In the genomic region with DNA sequence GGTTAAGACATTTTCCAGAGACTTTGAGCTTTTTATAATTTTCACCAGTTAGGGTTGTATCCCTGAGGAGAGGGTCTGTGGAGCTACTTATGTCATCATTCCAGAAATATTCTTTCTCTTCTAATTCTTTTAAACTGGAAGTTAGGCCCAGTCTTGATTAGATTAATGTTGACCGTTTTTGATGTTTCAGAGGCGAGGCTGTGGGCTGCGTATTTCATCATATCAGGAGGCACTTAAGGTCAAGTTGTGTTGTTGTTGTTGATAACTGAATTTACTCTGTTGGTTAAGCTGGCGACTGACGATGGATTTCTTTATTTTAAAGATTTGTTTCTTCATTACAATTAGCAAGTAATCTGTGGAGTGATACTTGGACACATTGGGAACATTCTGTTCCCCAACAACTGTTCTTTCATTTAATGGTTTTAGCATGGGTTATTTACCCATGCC, we compare ENCODE assay signal across 17 cellular contexts. TPM values are rescaled to one million over a fixed set of nuclear protein-coding genes. Genes with fewer than 3 reads are reported as not detected.
DNase-seq lines count a peak whose midpoint lies in the region; ATAC-seq and TF ChIP-seq lines count a peak whose summit lies in the region.
"Had no signal": no experiment of that assay in that cellular context is flagged by ENCODE, and none has a peak within 500 bp of the region (broad histone marks: within the 10 kb centered on the region; RNA-seq: fewer than 3 reads in every experiment).

No MANE protein-coding gene starts in this region.

- H3K9ac ChIP-seq in SK-N-SH (no peak overlapping the region), mesenchymal stem cell (ENCODE audit: low read length) (peak overlapping the region; percentile 25)

- H3K27ac Mint-ChIP-seq in activated naive CD4-positive, alpha-beta T cell treated with anti-CD3 and anti-CD28 coated beads, Interleukin-2, amount 50 U/mL, for 72 hours: peak overlapping the region in 1 of 2 donors; percentile 47
- H3K27ac Mint-ChIP-seq: activated naive CD4-positive, alpha-beta T cell treated with anti-CD3 and anti-CD28 coated beads for 36 hours; T-cell had no signal

- H3K36me3 Mint-ChIP-seq in activated naive CD4-positive, alpha-beta T cell treated with anti-CD3 and anti-CD28 coated beads, Interleukin-2, amount 50 U/mL, for 72 hours: no peaks in the 10 kb centered on the region

- H3K4me3 ChIP-seq in SK-N-SH (ENCODE audit: low read depth in 2 of 2, low read length in 1 of 2) (no peak overlapping the region), coronary artery (peak overlapping the region; percentile 4), mesenchymal stem cell (ENCODE audit: insufficient read depth in 1 of 2, low read depth in 1 of 2, low read length in 2 of 2) (peak overlapping the region in 1 of 2 experiments; percentile 10), upper lobe of right lung (no peak overlapping the region)

- 89% methylated on average over 5 of the region's 5 CpGs for WGBS in SK-N-SH (ENCODE audit: low lambda C conversion rate)
- WGBS in mesenchymal stem cell: 97% methylated on average over 3 of the region's 5 CpGs

- H4K8ac ChIP-seq in mesenchymal stem cell (ENCODE audit: low read length): no peak overlapping the region

- TF ChIP-seq RAD21 in SK-N-SH (IDR thresholded peaks at IDR 0.05; ENCODE audit: low read length): no peak

- H3K36me3 ChIP-seq in SK-N-SH (replicated peaks in 1 of 2; ENCODE audit: control insufficient read depth in 1 of 2, insufficient read depth in 2 of 2, low read length in 1 of 2) (no peaks in the 10 kb centered on the region), mesenchymal stem cell (ENCODE audit: control insufficient read depth in 1 of 2, insufficient read depth in 2 of 2, low read depth in 1 of 2, low read length in 2 of 2) (no peaks in the 10 kb centered on the region), upper lobe of right lung (no peaks in the 10 kb centered on the region)

- no peak for DNase-seq in SK-N-SH
- DNase-seq in coronary artery (ENCODE audit: low spot score): no peak
- DNase-seq in mesenchymal stem cell: no peak
- DNase-seq in upper lobe of right lung: no peak
- DNase-seq in SHP77 treated with DMSO at 0.1 percent for 48 hours (lab: John Stamatoyannopoulos, UW): no peak
- no peak for DNase-seq in activated naive CD4-positive, alpha-beta T cell treated with anti-CD3 and anti-CD28 coated beads, Interleukin-2, amount 50 U/mL, for 72 hours (ENCODE audit: low spot score in 2 of 2)
- DNase-seq: activated CD4-positive, alpha-beta T cell treated with anti-CD3 and anti-CD28 coated beads, Interleukin-2, amount 50 U/mL, for 1 hour; activated naive CD4-positive, alpha-beta T cell treated with anti-CD3 and anti-CD28 coated beads for 36 hours; COR-L47; cortex of kidney; NCI-H1048; occipital lobe; stimulated activated CD4-positive, alpha-beta T cell treated with anti-CD3 and anti-CD28 coated beads, Interleukin-4, amount 100 ng/mL, for 4 hours; T-cell had no signal

- ATAC-seq in SK-N-SH treated with all-trans-retinoic acid at 6 μM for 48 hours (no peak), upper lobe of right lung (peak; percentile 27), HG02642 (IDR thresholded peaks at IDR 0.05; ENCODE audit: poor library complexity, unreplicated experiment) (no peak)
- no peak for ATAC-seq in activated naive CD4-positive, alpha-beta T cell treated with anti-CD3 and anti-CD28 coated beads, Interleukin-2, amount 50 U/mL, for 72 hours
- ATAC-seq: T-cell had no signal

- H3K4ac ChIP-seq in mesenchymal stem cell (ENCODE audit: low read depth in 1 of 2, low read length in 2 of 2): no peak overlapping the region

- POLR2A ChIA-PET in SK-N-SH (lab: Yijun Ruan, JAX): interaction anchor here (1.0 kb wide), 1 partner anchor 20 kb away, joined by 3 read pairs; a partner anchor contains a TSS

- no peak overlapping the region for H2AK5ac ChIP-seq in mesenchymal stem cell (ENCODE audit: low read length, severe bottlenecking)

- H2AFZ ChIP-seq in SK-N-SH (ENCODE audit: low read depth) (no peak overlapping the region), mesenchymal stem cell (ENCODE audit: low read depth, low read length) (no peak overlapping the region)

- no peak overlapping the region for H2BK120ac ChIP-seq in mesenchymal stem cell (ENCODE audit: low read depth, low read length)

- no peak overlapping the region for H2BK15ac ChIP-seq in mesenchymal stem cell (ENCODE audit: low read depth, poor library complexity, severe bottlenecking)

- no peaks in the 10 kb centered on the region for H3K9me3 ChIP-seq in SK-N-SH
- no peaks in the 10 kb centered on the region for H3K9me3 ChIP-seq in mesenchymal stem cell (ENCODE audit: control insufficient read depth, low read length)
- H3K9me3 ChIP-seq in upper lobe of right lung: no peaks in the 10 kb centered on the region

- H4K20me1 ChIP-seq in SK-N-SH (ENCODE audit: insufficient read depth): peaks cover 3% of the 10 kb centered on the region; the same call in 1 of the 2 replicates

- no peak for TF ChIP-seq EP300 in SK-N-SH (IDR thresholded peaks at IDR 0.05; ENCODE audit: borderline replicate concordance in 1 of 2, low read depth in 1 of 2, low read length in 1 of 2)

- H3K23ac ChIP-seq in mesenchymal stem cell (ENCODE audit: low read length in 2 of 2): no peak overlapping the region

- no peaks in the 10 kb centered on the region for H3K27me3 ChIP-seq in SK-N-SH (ENCODE audit: insufficient read depth)
- no peaks in the 10 kb centered on the region for H3K27me3 ChIP-seq in mesenchymal stem cell (ENCODE audit: control insufficient read depth in 1 of 2, insufficient read depth in 1 of 2, low read length in 2 of 2)
- H3K27me3 ChIP-seq in upper lobe of right lung: no peaks in the 10 kb centered on the region

- H3K27ac ChIP-seq in SK-N-SH (ENCODE audit: low read depth in 2 of 2, low read length in 1 of 2): no peak overlapping the region
- H3K27ac ChIP-seq in coronary artery: peak overlapping the region in 1 of 2 donors; percentile 31
- H3K27ac ChIP-seq in mesenchymal stem cell (ENCODE audit: low read length, poor library complexity, severe bottlenecking): no peak overlapping the region
- peak overlapping the region; percentile 55 for H3K27ac ChIP-seq in upper lobe of right lung
- H3K27ac ChIP-seq: 22Rv1 had no signal

- H3K14ac ChIP-seq in mesenchymal stem cell (ENCODE audit: low read length in 2 of 2): no peak overlapping the region

- H3K79me1 ChIP-seq in mesenchymal stem cell (replicated peaks; ENCODE audit: low read length, poor library complexity, severe bottlenecking): peaks cover 23% of the 10 kb centered on the region

- intact Hi-C loops in upper lobe of right lung (cut with DNase I): no loop called here

- CTCF ChIA-PET in SK-N-SH (lab: Yijun Ruan, JAX): interaction anchor here (3.4 to 4.7 kb wide), 2 partner anchors 11 to 28 kb away, joined by 14 to 23 read pairs; no protein-coding TSS in a partner anchor

- no peak overlapping the region for H4K91ac ChIP-seq in mesenchymal stem cell (ENCODE audit: low read length)

- TF ChIP-seq CTCF in SK-N-SH (IDR thresholded peaks at IDR 0.05): no peak
- no peak for TF ChIP-seq CTCF in coronary artery (IDR thresholded peaks at IDR 0.05)
- no peak for TF ChIP-seq CTCF in upper lobe of right lung (IDR thresholded peaks at IDR 0.05)

- H2BK12ac ChIP-seq in mesenchymal stem cell (ENCODE audit: low read length in 2 of 2): no peak overlapping the region

- peaks cover 91% of the 10 kb centered on the region for H3K79me2 ChIP-seq in SK-N-SH (ENCODE audit: insufficient read depth)

- H3K9me2 ChIP-seq in SK-N-SH: no peaks in the 10 kb centered on the region

- no peaks in the 10 kb centered on the region; a peak in 2 of 4 replicates for H3K4me1 ChIP-seq in SK-N-SH (ENCODE audit: control insufficient read depth in 1 of 2, insufficient read depth in 2 of 2, low read depth in 1 of 2, low read length in 1 of 2)
- peaks cover 1% of the 10 kb centered on the region for H3K4me1 ChIP-seq in mesenchymal stem cell (ENCODE audit: control insufficient read depth, insufficient read depth, low read depth, low read length)
- H3K4me1 ChIP-seq in upper lobe of right lung: peaks cover 13% of the 10 kb centered on the region

- H3K18ac ChIP-seq in mesenchymal stem cell (ENCODE audit: low read depth in 1 of 2, low read length in 2 of 2): no peak overlapping the region

- no peaks in the 10 kb centered on the region for H3K9me3 Mint-ChIP-seq in activated naive CD4-positive, alpha-beta T cell treated with anti-CD3 and anti-CD28 coated beads, Interleukin-2, amount 50 U/mL, for 72 hours
- H3K9me3 Mint-ChIP-seq: activated naive CD4-positive, alpha-beta T cell treated with anti-CD3 and anti-CD28 coated beads for 36 hours; T-cell had no signal

- H3K4me2 ChIP-seq in SK-N-SH (no peak overlapping the region), mesenchymal stem cell (ENCODE audit: low read length, poor library complexity, severe bottlenecking) (no peak overlapping the region)

- no peak overlapping the region for H2BK5ac ChIP-seq in mesenchymal stem cell (ENCODE audit: low read depth, low read length, poor library complexity, severe bottlenecking)

- H3F3A ChIP-seq in SK-N-SH (replicated peaks; ENCODE audit: insufficient read depth): no peaks in the 10 kb centered on the region

TF ChIP-seq in SK-N-SH treated with all-trans-retinoic acid at 6 μM for 48 hours, 23 proteins besides CTCF, POLR2A, EP300 and RAD21 (continues in another document):
- no peak for TF ChIP-seq RARB (CRISPR knock-in tag; IDR thresholded peaks at IDR 0.05)

TF ChIP-seq in SK-N-SH, 30 proteins besides CTCF, POLR2A, EP300 and RAD21 (continues in another document):
- TF ChIP-seq TEAD4 (IDR thresholded peaks at IDR 0.05; ENCODE audit: borderline replicate concordance, insufficient read depth): no peak

RNA-seq across cellular contexts. Expression of a gene that starts 20.1 kb away (rescaled TPM):
- polyA plus RNA-seq in SK-N-SH (2012; rRNA removed): 8.1 and 13.3 TPM in 2 replicates
- 10.1 and 10.2 TPM in 2 replicates for polyA plus RNA-seq in SK-N-SH (2012; cell fraction: cytosol; rRNA removed)
- 11.1 and 17.0 TPM in 2 replicates for polyA plus RNA-seq in SK-N-SH (2012; cell fraction: nucleus; rRNA removed)
- polyA plus RNA-seq in mesenchymal stem cell (2013, experiment 1 of 2): 11.3 TPM
- polyA plus RNA-seq in mesenchymal stem cell (2013, experiment 2 of 2): 10.3 TPM
- 31.2 TPM for total RNA-seq in upper lobe of right lung
- 10 to 100 TPM; 46.2 to 49.9 TPM for total RNA-seq in activated naive CD4-positive, alpha-beta T cell treated with anti-CD3 and anti-CD28 coated beads, Interleukin-2, amount 50 U/mL, for 72 hours

RNA-seq across cellular contexts. Expression of a gene that starts 28.9 kb away (rescaled TPM):
- polyA plus RNA-seq in SK-N-SH (2012; rRNA removed): 29.5 and 37.2 TPM in 2 replicates
- 39.1 and 43.3 TPM in 2 replicates for polyA plus RNA-seq in SK-N-SH (2012; cell fraction: cytosol; rRNA removed)
- polyA plus RNA-seq in SK-N-SH (2012; cell fraction: nucleus; rRNA removed): 14.6 and 24.4 TPM in 2 replicates
- polyA plus RNA-seq in mesenchymal stem cell (2013, experiment 1 of 2): 19.2 TPM
- 21.4 TPM for polyA plus RNA-seq in mesenchymal stem cell (2013, experiment 2 of 2)
- 20.9 TPM for total RNA-seq in upper lobe of right lung
- total RNA-seq in activated naive CD4-positive, alpha-beta T cell treated with anti-CD3 and anti-CD28 coated beads, Interleukin-2, amount 50 U/mL, for 72 hours: 10 to 100 TPM; 43.7 to 44.8 TPM
